Comparison of ENCODE assay signal across 9 cellular contexts in genomic region chr7:156612930-156613329, GRCh38. TPM values are rescaled to one million over a fixed set of nuclear protein-coding genes. Genes with fewer than 3 reads are reported as not detected.
A peak's percentile ranks its signal among the peaks of the same experiment; 100 is the strongest.
DNase-seq lines count a peak whose midpoint lies in the region; ATAC-seq lines count a peak whose summit lies in the region.
"Had no signal": no experiment of that assay in that cellular context is flagged by ENCODE, and none has a peak within 500 bp of the region (broad histone marks: within the 10 kb centered on the region; RNA-seq: fewer than 3 reads in every experiment).

No MANE protein-coding gene starts in this region.

- no peaks in the 10 kb centered on the region for H3K36me3 ChIP-seq in mesendoderm (ENCODE audit: control insufficient read depth, insufficient read depth, low read length)

- no peaks in the 10 kb centered on the region for H3K79me1 ChIP-seq in mesendoderm (ENCODE audit: low read length)

- WGBS in mesendoderm (ENCODE audit: extremely low coverage, insufficient coverage, low lambda C conversion rate), result no CpG with 5 or more reads among the region's 10 CpGs

- no peak overlapping the region for H3K4me3 Mint-ChIP-seq in activated naive CD4-positive, alpha-beta T cell treated with anti-CD3 and anti-CD28 coated beads, Interleukin-2, amount 10 ng/mL, durations not matched to agents 7 days and 5 days

- no peak overlapping the region for H4K5ac ChIP-seq in mesendoderm (ENCODE audit: low read length)

- H3K4me2 ChIP-seq in mesendoderm (ENCODE audit: low read length), result no peak overlapping the region

- no peak overlapping the region for H4K8ac ChIP-seq in mesendoderm (ENCODE audit: low read depth, low read length)

- no peak overlapping the region for H3K4me3 ChIP-seq in mesendoderm (ENCODE audit: low read length)

- H3K36me3 Mint-ChIP-seq in activated naive CD4-positive, alpha-beta T cell treated with anti-CD3 and anti-CD28 coated beads, Interleukin-2, amount 10 ng/mL, durations not matched to agents 7 days and 5 days, result peaks cover 3% of the 10 kb centered on the region

- no peaks in the 10 kb centered on the region for H3K79me2 ChIP-seq in mesendoderm (ENCODE audit: control insufficient read depth, insufficient read depth, low read length)

- no peak overlapping the region for H3K56ac ChIP-seq in mesendoderm (ENCODE audit: low read length)

- H3K27ac ChIP-seq in mesendoderm (ENCODE audit: low read depth, low read length), result no peak overlapping the region
- H3K27ac ChIP-seq: foreskin keratinocyte had no signal

- H3K23ac ChIP-seq in mesendoderm (ENCODE audit: low read length), result no peak overlapping the region

- no peaks in the 10 kb centered on the region for H3K4me1 ChIP-seq in mesendoderm (ENCODE audit: control insufficient read depth, low read depth, low read length)
- H3K4me1 ChIP-seq: foreskin keratinocyte had no signal

- no peak overlapping the region for H2BK120ac ChIP-seq in mesendoderm (ENCODE audit: low read depth, low read length)

- H2BK15ac ChIP-seq in mesendoderm (replicated peaks; ENCODE audit: low read depth), result no peak overlapping the region

- no peak overlapping the region for H3K4ac ChIP-seq in mesendoderm (ENCODE audit: low read depth, low read length)

- no peak overlapping the region for H2BK5ac ChIP-seq in mesendoderm (ENCODE audit: low read length)

- peak; percentile 65 for DNase-seq in T-helper 22 cell (ENCODE audit: low read depth)
- DNase-seq in activated naive CD4-positive, alpha-beta T cell treated with anti-CD3 and anti-CD28 coated beads, Interleukin-2, amount 10 ng/mL, durations not matched to agents 7 days and 5 days, result peak; percentile 89
- DNase-seq in stimulated activated CD8-positive, alpha-beta memory T cell treated with anti-CD3 and anti-CD28 coated beads, Interleukin-15, amount 100 ng/mL, for 48 hours (ENCODE audit: low read depth in 2 of 2), result peak; percentile 71 to 78
- no peak for DNase-seq in mesendoderm
- DNase-seq in dedifferentiated amniotic fluid mesenchymal stem cell (ENCODE audit: extremely low spot score), result no peak
- no peak for DNase-seq in SIG-M5 treated with dmso at 0.1 percent for 504 hours (lab: John Stamatoyannopoulos, UW; ENCODE audit: unreplicated experiment)
- DNase-seq: foreskin keratinocyte had no signal

- no peak overlapping the region for H3K27ac Mint-ChIP-seq in activated naive CD4-positive, alpha-beta T cell treated with anti-CD3 and anti-CD28 coated beads, Interleukin-2, amount 10 ng/mL, durations not matched to agents 7 days and 5 days

- ATAC-seq in GM21619 (IDR thresholded peaks at IDR 0.05; ENCODE audit: unreplicated experiment) (peak; percentile 50), HG02759 (IDR thresholded peaks at IDR 0.05; ENCODE audit: unreplicated experiment) (no peak)
- ATAC-seq: foreskin keratinocyte had no signal

- no peak overlapping the region for H2AK5ac ChIP-seq in mesendoderm (ENCODE audit: low read length)

- H3K27me3 ChIP-seq in mesendoderm (ENCODE audit: insufficient read depth, low read length, poor library complexity), result no peaks in the 10 kb centered on the region

- no peaks in the 10 kb centered on the region for H3K9me3 Mint-ChIP-seq in activated naive CD4-positive, alpha-beta T cell treated with anti-CD3 and anti-CD28 coated beads, Interleukin-2, amount 10 ng/mL, durations not matched to agents 7 days and 5 days

- H3K4me1 Mint-ChIP-seq in activated naive CD4-positive, alpha-beta T cell treated with anti-CD3 and anti-CD28 coated beads, Interleukin-2, amount 10 ng/mL, durations not matched to agents 7 days and 5 days, result peaks cover 41% of the 10 kb centered on the region

- peaks cover 93% of the 10 kb centered on the region for H3K27me3 Mint-ChIP-seq in activated naive CD4-positive, alpha-beta T cell treated with anti-CD3 and anti-CD28 coated beads, Interleukin-2, amount 10 ng/mL, durations not matched to agents 7 days and 5 days

- no peak overlapping the region for H3K18ac ChIP-seq in mesendoderm (ENCODE audit: low read length)

- no peak overlapping the region for H3K9ac ChIP-seq in mesendoderm (ENCODE audit: low read length)

- CTCF ChIA-PET in activated naive CD4-positive, alpha-beta T cell treated with anti-CD3 and anti-CD28 coated beads, Interleukin-2, amount 10 ng/mL, durations not matched to agents 7 days and 5 days (lab: Charles Lee), result interaction anchor here (1.0 kb wide), 1 partner anchor 29 kb away, joined by 3 read pairs; no protein-coding TSS in a partner anchor

RNA-seq across cellular contexts. Expression of gene RNF32, which starts 27.6 kb away (rescaled TPM):
- polyA plus RNA-seq in mesendoderm (2013, experiment 1 of 2), result 1.7 TPM
- polyA plus RNA-seq in mesendoderm (2013, experiment 2 of 2), result 1.4 TPM

Comparison
In these comparisons a context has a peak if more than half of its experiments do, and no peak if none do; other contexts are left out.
1. DNase-seq: peak in T-helper 22 cell (single experiment), activated naive CD4-positive, alpha-beta T cell treated with anti-CD3 and anti-CD28 coated beads, Interleukin-2, amount 10 ng/mL, durations not matched to agents 7 days and 5 days (single experiment) and stimulated activated CD8-positive, alpha-beta memory T cell treated with anti-CD3 and anti-CD28 coated beads, Interleukin-15, amount 100 ng/mL, for 48 hours (2 of 2); none in mesendoderm (single experiment), dedifferentiated amniotic fluid mesenchymal stem cell (single experiment) and SIG-M5 treated with dmso at 0.1 percent for 504 hours (single experiment).